Comparison of ENCODE assay signal across 8 cellular contexts in genomic region chr6:15441215-15441868, GRCh38.
DNase-seq lines count a peak whose midpoint lies in the region; ATAC-seq, FAIRE-seq and TF ChIP-seq lines count a peak whose summit lies in the region.

No MANE protein-coding gene starts in this region.

- WGBS in endodermal cell (ENCODE audit: insufficient coverage in 1 of 2, insufficient read length in 1 of 2), 2 experiments: 70 to 83% methylated on average over 3 to 7 of the region's 7 CpGs
- WGBS in mesendoderm (ENCODE audit: extremely low coverage, insufficient coverage, low lambda C conversion rate): no CpG with 5 or more reads among the region's 7 CpGs
- WGBS in aorta, 2 donors: 71 to 73% methylated on average over 7 of the region's 7 CpGs

- peaks cover 90% of the 10 kb centered on the region for H3K4me1 Mint-ChIP-seq in endodermal cell

- peaks cover 28% of the 10 kb centered on the region for H3K79me1 ChIP-seq in mesendoderm (ENCODE audit: low read length)

- no peak overlapping the region for H2BK120ac ChIP-seq in mesendoderm (ENCODE audit: low read depth, low read length)

- H3K4me1 ChIP-seq in endodermal cell (ENCODE audit: control insufficient read depth, insufficient read depth, low read length): peaks cover 46% of the 10 kb centered on the region
- peaks cover 30% of the 10 kb centered on the region for H3K4me1 ChIP-seq in mesendoderm (ENCODE audit: control insufficient read depth, low read depth, low read length)
- peaks cover 0 to 3% of the 10 kb centered on the region in 2 donors for H3K4me1 ChIP-seq in aorta (ENCODE audit: control insufficient read depth in 1 of 2, insufficient read depth in 2 of 2, low read length in 2 of 2)

- TF ChIP-seq CTCF in endodermal cell (conservative IDR thresholded peaks at IDR 0.05): peak; percentile 84

- H3K4ac ChIP-seq in mesendoderm (ENCODE audit: low read depth, low read length): no peak overlapping the region

- H3K27ac Mint-ChIP-seq in endodermal cell: no peak overlapping the region

- H3K27me3 Mint-ChIP-seq in endodermal cell (ENCODE audit: insufficient read depth): no peaks in the 10 kb centered on the region

- no peaks in the 10 kb centered on the region for H3K36me3 Mint-ChIP-seq in endodermal cell (ENCODE audit: low read depth)

- H3K4me3 ChIP-seq in endodermal cell (ENCODE audit: low read length): no peak overlapping the region
- no peak overlapping the region for H3K4me3 ChIP-seq in mesendoderm (ENCODE audit: low read length)
- H3K4me3 ChIP-seq in aorta (ENCODE audit: low read length in 2 of 2): no peak overlapping the region

- H2AK5ac ChIP-seq in mesendoderm (ENCODE audit: low read length): no peak overlapping the region

- H3K56ac ChIP-seq in mesendoderm (ENCODE audit: low read length): peak overlapping the region; percentile 83

- H3K27ac ChIP-seq in endodermal cell (ENCODE audit: low read depth, low read length): no peak overlapping the region
- H3K27ac ChIP-seq in mesendoderm (ENCODE audit: low read depth, low read length): no peak overlapping the region
- no peak overlapping the region for H3K27ac ChIP-seq in aorta (ENCODE audit: low read depth in 1 of 2, low read length in 2 of 2)

- no peaks in the 10 kb centered on the region for H3K9me3 Mint-ChIP-seq in endodermal cell

- no peak overlapping the region for H4K8ac ChIP-seq in mesendoderm (ENCODE audit: low read depth, low read length)

- H3K36me3 ChIP-seq in endodermal cell (ENCODE audit: control insufficient read depth, insufficient read depth, low read length): peaks cover 4% of the 10 kb centered on the region
- no peaks in the 10 kb centered on the region for H3K36me3 ChIP-seq in mesendoderm (ENCODE audit: control insufficient read depth, insufficient read depth, low read length)
- H3K36me3 ChIP-seq in aorta (ENCODE audit: control insufficient read depth in 1 of 2, insufficient read depth in 2 of 2, low read length in 1 of 2): no peaks in the 10 kb centered on the region

- intact Hi-C loops in aorta (cut with DNase I): loop anchor here in 1 of 2 donors (5.0 kb wide), 1 partner anchor 194 kb away; the partner anchor contains the start of gene JARID2

- no peak overlapping the region for H3K4me3 Mint-ChIP-seq in endodermal cell

- H3K23ac ChIP-seq in mesendoderm (ENCODE audit: low read length): peak overlapping the region; percentile 59

- no peaks in the 10 kb centered on the region for H3K9me3 ChIP-seq in endodermal cell (ENCODE audit: control insufficient read depth, low read length)
- H3K9me3 ChIP-seq in aorta (ENCODE audit: control insufficient read depth, low read length): no peaks in the 10 kb centered on the region

- H2BK15ac ChIP-seq in mesendoderm (replicated peaks; ENCODE audit: low read depth): no peak overlapping the region

- DNase-seq in 8988T (peak; percentile 28), NCI-H1105 treated with DMSO at 0.1 percent for 48 hours (lab: John Stamatoyannopoulos, UW) (peak; percentile 54), T1000 (lab: John Stamatoyannopoulos, UW) (peak; percentile 13), endodermal cell (peak; percentile 77), mesendoderm (peak; percentile 77), aorta (no peak)

- ATAC-seq in aorta (ENCODE audit: low FRiP score) (peak; percentile 83), GM21390 (IDR thresholded peaks at IDR 0.05; ENCODE audit: unreplicated experiment) (no peak)

- peaks cover 78% of the 10 kb centered on the region for H3K79me2 ChIP-seq in mesendoderm (ENCODE audit: control insufficient read depth, insufficient read depth, low read length)

- peak overlapping the region; percentile 76 for H2BK5ac ChIP-seq in mesendoderm (ENCODE audit: low read length)

- H3K4me2 ChIP-seq in mesendoderm (ENCODE audit: low read length): no peak overlapping the region

- peak; percentile 58 for FAIRE-seq in G401.6 (lab: Jason Lieb, UNC)

- H3K27me3 ChIP-seq in endodermal cell (ENCODE audit: control insufficient read depth, insufficient read depth, low read length, poor library complexity, severe bottlenecking) (no peaks in the 10 kb centered on the region), mesendoderm (ENCODE audit: insufficient read depth, low read length, poor library complexity) (no peaks in the 10 kb centered on the region), aorta (ENCODE audit: control insufficient read depth in 1 of 2, insufficient read depth in 2 of 2, low read length in 1 of 2) (no peaks in the 10 kb centered on the region)

- no peak overlapping the region for H4K5ac ChIP-seq in mesendoderm (ENCODE audit: low read length)

- H3K18ac ChIP-seq in mesendoderm (ENCODE audit: low read length): peak overlapping the region; percentile 54

- H3K9ac ChIP-seq in endodermal cell (ENCODE audit: extremely low read depth, low read length, poor library complexity, severe bottlenecking): no peak overlapping the region
- H3K9ac ChIP-seq in mesendoderm (ENCODE audit: low read length): peak overlapping the region; percentile 46

Comparison
In these comparisons a context has a peak if more than half of its experiments do, and no peak if none do; other contexts are left out.
1. DNase-seq: peak in 8988T (single experiment), NCI-H1105 treated with DMSO at 0.1 percent for 48 hours (single experiment), T1000 (single experiment), endodermal cell (single experiment) and mesendoderm (single experiment); none in aorta (0 of 2).